In the genomic region with DNA sequence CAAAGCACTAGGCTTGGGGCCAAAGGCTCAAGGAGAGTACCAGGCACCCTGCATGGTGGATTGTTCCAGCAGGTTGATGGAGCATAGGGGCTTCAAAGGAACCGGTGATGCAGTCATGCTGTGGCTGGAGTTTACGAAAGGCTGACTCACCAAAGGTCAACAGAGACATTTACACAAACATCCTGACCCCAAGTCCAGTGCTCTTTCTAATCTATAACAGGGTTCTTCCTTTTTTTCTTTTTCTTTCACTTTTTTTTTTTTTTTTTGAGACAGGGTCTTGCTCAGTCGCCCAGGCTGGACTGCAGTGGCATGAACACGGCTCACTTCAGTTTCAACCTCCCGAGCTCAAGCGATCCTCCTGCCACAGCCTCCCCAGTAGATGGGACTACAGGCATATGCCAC, we compare ENCODE assay signal across 1 cellular context.
A peak's percentile ranks its signal among the peaks of the same experiment; 100 is the strongest.
TF ChIP-seq lines count a peak whose summit lies in the region.

No MANE protein-coding gene starts in this region.

TF ChIP-seq in HepG2, 621 proteins besides CTCF, POLR2A, EP300 and RAD21 (continued from another document and continues in another):
- TF ChIP-seq, protein P1, sequence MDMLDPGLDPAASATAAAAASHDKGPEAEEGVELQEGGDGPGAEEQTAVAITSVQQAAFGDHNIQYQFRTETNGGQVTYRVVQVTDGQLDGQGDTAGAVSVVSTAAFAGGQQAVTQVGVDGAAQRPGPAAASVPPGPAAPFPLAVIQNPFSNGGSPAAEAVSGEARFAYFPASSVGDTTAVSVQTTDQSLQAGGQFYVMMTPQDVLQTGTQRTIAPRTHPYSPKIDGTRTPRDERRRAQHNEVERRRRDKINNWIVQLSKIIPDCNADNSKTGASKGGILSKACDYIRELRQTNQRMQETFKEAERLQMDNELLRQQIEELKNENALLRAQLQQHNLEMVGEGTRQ (IDR thresholded peaks at IDR 0.05; ENCODE audit: low read depth, low read length): no peak
- TF ChIP-seq, protein P1 (CRISPR knock-in tag; IDR thresholded peaks at IDR 0.05; ENCODE audit: borderline replicate concordance): no peak
- no peak for TF ChIP-seq NFIB (CRISPR knock-in tag; IDR thresholded peaks at IDR 0.05; ENCODE audit: borderline replicate concordance)
- TF ChIP-seq ZIK1 (CRISPR knock-in tag; IDR thresholded peaks at IDR 0.05; ENCODE audit: borderline replicate concordance, low read depth): no peak
- TF ChIP-seq ZNF225 (CRISPR knock-in tag; IDR thresholded peaks at IDR 0.05): no peak
- TF ChIP-seq NR2F2 (IDR thresholded peaks at IDR 0.05; ENCODE audit: borderline replicate concordance, low read depth): peak; percentile 80
- no peak for TF ChIP-seq ZNF510 (CRISPR knock-in tag; IDR thresholded peaks at IDR 0.05; ENCODE audit: low read depth)
- no peak for TF ChIP-seq ZNF543 (CRISPR knock-in tag; IDR thresholded peaks at IDR 0.05)
- TF ChIP-seq ZBTB20 (CRISPR knock-in tag; IDR thresholded peaks at IDR 0.05; ENCODE audit: borderline replicate concordance, low read depth): peak; percentile 85
- TF ChIP-seq, protein P2, sequence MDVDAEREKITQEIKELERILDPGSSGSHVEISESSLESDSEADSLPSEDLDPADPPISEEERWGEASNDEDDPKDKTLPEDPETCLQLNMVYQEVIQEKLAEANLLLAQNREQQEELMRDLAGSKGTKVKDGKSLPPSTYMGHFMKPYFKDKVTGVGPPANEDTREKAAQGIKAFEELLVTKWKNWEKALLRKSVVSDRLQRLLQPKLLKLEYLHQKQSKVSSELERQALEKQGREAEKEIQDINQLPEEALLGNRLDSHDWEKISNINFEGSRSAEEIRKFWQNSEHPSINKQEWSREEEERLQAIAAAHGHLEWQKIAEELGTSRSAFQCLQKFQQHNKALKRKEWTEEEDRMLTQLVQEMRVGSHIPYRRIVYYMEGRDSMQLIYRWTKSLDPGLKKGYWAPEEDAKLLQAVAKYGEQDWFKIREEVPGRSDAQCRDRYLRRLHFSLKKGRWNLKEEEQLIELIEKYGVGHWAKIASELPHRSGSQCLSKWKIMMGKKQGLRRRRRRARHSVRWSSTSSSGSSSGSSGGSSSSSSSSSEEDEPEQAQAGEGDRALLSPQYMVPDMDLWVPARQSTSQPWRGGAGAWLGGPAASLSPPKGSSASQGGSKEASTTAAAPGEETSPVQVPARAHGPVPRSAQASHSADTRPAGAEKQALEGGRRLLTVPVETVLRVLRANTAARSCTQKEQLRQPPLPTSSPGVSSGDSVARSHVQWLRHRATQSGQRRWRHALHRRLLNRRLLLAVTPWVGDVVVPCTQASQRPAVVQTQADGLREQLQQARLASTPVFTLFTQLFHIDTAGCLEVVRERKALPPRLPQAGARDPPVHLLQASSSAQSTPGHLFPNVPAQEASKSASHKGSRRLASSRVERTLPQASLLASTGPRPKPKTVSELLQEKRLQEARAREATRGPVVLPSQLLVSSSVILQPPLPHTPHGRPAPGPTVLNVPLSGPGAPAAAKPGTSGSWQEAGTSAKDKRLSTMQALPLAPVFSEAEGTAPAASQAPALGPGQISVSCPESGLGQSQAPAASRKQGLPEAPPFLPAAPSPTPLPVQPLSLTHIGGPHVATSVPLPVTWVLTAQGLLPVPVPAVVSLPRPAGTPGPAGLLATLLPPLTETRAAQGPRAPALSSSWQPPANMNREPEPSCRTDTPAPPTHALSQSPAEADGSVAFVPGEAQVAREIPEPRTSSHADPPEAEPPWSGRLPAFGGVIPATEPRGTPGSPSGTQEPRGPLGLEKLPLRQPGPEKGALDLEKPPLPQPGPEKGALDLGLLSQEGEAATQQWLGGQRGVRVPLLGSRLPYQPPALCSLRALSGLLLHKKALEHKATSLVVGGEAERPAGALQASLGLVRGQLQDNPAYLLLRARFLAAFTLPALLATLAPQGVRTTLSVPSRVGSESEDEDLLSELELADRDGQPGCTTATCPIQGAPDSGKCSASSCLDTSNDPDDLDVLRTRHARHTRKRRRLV (CRISPR knock-in tag; IDR thresholded peaks at IDR 0.05): peak; percentile 48; the same call in 1 of the 2 replicates
- TF ChIP-seq ATM (IDR thresholded peaks at IDR 0.05; ENCODE audit: borderline replicate concordance): no peak
- TF ChIP-seq, protein P3, sequence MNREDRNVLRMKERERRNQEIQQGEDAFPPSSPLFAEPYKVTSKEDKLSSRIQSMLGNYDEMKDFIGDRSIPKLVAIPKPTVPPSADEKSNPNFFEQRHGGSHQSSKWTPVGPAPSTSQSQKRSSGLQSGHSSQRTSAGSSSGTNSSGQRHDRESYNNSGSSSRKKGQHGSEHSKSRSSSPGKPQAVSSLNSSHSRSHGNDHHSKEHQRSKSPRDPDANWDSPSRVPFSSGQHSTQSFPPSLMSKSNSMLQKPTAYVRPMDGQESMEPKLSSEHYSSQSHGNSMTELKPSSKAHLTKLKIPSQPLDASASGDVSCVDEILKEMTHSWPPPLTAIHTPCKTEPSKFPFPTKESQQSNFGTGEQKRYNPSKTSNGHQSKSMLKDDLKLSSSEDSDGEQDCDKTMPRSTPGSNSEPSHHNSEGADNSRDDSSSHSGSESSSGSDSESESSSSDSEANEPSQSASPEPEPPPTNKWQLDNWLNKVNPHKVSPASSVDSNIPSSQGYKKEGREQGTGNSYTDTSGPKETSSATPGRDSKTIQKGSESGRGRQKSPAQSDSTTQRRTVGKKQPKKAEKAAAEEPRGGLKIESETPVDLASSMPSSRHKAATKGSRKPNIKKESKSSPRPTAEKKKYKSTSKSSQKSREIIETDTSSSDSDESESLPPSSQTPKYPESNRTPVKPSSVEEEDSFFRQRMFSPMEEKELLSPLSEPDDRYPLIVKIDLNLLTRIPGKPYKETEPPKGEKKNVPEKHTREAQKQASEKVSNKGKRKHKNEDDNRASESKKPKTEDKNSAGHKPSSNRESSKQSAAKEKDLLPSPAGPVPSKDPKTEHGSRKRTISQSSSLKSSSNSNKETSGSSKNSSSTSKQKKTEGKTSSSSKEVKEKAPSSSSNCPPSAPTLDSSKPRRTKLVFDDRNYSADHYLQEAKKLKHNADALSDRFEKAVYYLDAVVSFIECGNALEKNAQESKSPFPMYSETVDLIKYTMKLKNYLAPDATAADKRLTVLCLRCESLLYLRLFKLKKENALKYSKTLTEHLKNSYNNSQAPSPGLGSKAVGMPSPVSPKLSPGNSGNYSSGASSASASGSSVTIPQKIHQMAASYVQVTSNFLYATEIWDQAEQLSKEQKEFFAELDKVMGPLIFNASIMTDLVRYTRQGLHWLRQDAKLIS (CRISPR knock-in tag; IDR thresholded peaks at IDR 0.05): no peak
- TF ChIP-seq, protein P4, sequence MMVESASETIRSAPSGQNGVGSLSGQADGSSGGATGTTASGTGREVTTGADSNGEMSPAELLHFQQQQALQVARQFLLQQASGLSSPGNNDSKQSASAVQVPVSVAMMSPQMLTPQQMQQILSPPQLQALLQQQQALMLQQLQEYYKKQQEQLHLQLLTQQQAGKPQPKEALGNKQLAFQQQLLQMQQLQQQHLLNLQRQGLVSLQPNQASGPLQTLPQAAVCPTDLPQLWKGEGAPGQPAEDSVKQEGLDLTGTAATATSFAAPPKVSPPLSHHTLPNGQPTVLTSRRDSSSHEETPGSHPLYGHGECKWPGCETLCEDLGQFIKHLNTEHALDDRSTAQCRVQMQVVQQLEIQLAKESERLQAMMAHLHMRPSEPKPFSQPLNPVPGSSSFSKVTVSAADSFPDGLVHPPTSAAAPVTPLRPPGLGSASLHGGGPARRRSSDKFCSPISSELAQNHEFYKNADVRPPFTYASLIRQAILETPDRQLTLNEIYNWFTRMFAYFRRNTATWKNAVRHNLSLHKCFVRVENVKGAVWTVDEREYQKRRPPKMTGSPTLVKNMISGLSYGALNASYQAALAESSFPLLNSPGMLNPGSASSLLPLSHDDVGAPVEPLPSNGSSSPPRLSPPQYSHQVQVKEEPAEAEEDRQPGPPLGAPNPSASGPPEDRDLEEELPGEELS (CRISPR knock-in tag; IDR thresholded peaks at IDR 0.05): peak; percentile 95
- TF ChIP-seq NFKB2 (CRISPR knock-in tag; IDR thresholded peaks at IDR 0.05; ENCODE audit: borderline replicate concordance): no peak
- no peak for TF ChIP-seq ZNF589 (CRISPR knock-in tag; conservative IDR thresholded peaks at IDR 0.05)
- TF ChIP-seq REL (CRISPR knock-in tag; conservative IDR thresholded peaks at IDR 0.05): no peak
- TF ChIP-seq HOXA7 (CRISPR knock-in tag; IDR thresholded peaks at IDR 0.05): no peak
- TF ChIP-seq ARNT2 (CRISPR knock-in tag; IDR thresholded peaks at IDR 0.05; ENCODE audit: low read depth): no peak
- peak; percentile 15; the same call in 1 of the 2 replicates for TF ChIP-seq ZKSCAN1 (IDR thresholded peaks at IDR 0.05; ENCODE audit: low read length)
- TF ChIP-seq SP4 (CRISPR knock-in tag; IDR thresholded peaks at IDR 0.05): no peak
- peak; percentile 79; the same call in 1 of the 2 replicates for TF ChIP-seq RXRA (CRISPR knock-in tag; IDR thresholded peaks at IDR 0.05)
- TF ChIP-seq, protein P5, sequence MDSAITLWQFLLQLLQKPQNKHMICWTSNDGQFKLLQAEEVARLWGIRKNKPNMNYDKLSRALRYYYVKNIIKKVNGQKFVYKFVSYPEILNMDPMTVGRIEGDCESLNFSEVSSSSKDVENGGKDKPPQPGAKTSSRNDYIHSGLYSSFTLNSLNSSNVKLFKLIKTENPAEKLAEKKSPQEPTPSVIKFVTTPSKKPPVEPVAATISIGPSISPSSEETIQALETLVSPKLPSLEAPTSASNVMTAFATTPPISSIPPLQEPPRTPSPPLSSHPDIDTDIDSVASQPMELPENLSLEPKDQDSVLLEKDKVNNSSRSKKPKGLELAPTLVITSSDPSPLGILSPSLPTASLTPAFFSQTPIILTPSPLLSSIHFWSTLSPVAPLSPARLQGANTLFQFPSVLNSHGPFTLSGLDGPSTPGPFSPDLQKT (CRISPR knock-in tag; IDR thresholded peaks at IDR 0.05; ENCODE audit: borderline replicate concordance): no peak
- TF ChIP-seq ZNF263 (CRISPR knock-in tag; IDR thresholded peaks at IDR 0.05): peak; percentile 68; the same call in 1 of the 2 replicates
- peak; percentile 94 for TF ChIP-seq ZBTB7B (CRISPR knock-in tag; IDR thresholded peaks at IDR 0.05)
- TF ChIP-seq NCOR1 (IDR thresholded peaks at IDR 0.05; ENCODE audit: borderline replicate concordance, low read length): peak; percentile 67; the same call in 1 of the 2 replicates
- no peak for TF ChIP-seq FOXM1 (CRISPR knock-in tag; IDR thresholded peaks at IDR 0.05)
- TF ChIP-seq NRL (CRISPR knock-in tag; IDR thresholded peaks at IDR 0.05; ENCODE audit: borderline replicate concordance): 0 out of 2 replicates have a peak, but pooled peaks have one; percentile 39
- TF ChIP-seq GTF3A (CRISPR knock-in tag; conservative IDR thresholded peaks at IDR 0.05): no peak
- TF ChIP-seq SRSF4 (IDR thresholded peaks at IDR 0.05; ENCODE audit: low read depth, low read length, poor library complexity, severe bottlenecking): no peak
- 0 out of 2 replicates have a peak, but pooled peaks have one; percentile 34 for TF ChIP-seq KLF6 (CRISPR knock-in tag; IDR thresholded peaks at IDR 0.05)
- TF ChIP-seq, protein P6, sequence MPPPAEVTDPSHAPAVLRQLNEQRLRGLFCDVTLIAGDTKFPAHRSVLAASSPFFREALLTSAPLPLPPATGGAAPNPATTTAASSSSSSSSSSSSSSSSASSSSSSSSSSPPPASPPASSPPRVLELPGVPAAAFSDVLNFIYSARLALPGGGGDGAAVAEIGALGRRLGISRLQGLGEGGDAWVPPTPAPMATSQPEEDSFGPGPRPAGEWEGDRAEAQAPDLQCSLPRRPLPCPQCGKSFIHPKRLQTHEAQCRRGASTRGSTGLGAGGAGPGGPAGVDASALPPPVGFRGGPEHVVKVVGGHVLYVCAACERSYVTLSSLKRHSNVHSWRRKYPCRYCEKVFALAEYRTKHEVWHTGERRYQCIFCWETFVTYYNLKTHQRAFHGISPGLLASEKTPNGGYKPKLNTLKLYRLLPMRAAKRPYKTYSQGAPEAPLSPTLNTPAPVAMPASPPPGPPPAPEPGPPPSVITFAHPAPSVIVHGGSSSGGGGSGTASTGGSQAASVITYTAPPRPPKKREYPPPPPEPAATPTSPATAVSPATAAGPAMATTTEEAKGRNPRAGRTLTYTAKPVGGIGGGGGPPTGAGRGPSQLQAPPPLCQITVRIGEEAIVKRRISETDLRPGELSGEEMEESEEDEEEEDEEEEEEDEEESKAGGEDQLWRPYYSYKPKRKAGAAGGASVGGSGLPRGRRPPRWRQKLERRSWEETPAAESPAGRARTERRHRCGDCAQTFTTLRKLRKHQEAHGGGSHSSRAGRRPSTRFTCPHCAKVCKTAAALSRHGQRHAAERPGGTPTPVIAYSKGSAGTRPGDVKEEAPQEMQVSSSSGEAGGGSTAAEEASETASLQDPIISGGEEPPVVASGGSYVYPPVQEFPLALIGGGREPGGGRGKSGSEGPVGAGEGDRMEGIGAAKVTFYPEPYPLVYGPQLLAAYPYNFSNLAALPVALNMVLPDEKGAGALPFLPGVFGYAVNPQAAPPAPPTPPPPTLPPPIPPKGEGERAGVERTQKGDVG (CRISPR knock-in tag; IDR thresholded peaks at IDR 0.05; ENCODE audit: borderline replicate concordance): no peak
- TF ChIP-seq, protein P7, sequence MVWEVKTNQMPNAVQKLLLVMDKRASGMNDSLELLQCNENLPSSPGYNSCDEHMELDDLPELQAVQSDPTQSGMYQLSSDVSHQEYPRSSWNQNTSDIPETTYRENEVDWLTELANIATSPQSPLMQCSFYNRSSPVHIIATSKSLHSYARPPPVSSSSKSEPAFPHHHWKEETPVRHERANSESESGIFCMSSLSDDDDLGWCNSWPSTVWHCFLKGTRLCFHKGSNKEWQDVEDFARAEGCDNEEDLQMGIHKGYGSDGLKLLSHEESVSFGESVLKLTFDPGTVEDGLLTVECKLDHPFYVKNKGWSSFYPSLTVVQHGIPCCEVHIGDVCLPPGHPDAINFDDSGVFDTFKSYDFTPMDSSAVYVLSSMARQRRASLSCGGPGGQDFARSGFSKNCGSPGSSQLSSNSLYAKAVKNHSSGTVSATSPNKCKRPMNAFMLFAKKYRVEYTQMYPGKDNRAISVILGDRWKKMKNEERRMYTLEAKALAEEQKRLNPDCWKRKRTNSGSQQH (CRISPR knock-in tag; IDR thresholded peaks at IDR 0.05; ENCODE audit: low read depth): no peak
- TF ChIP-seq, protein P8, sequence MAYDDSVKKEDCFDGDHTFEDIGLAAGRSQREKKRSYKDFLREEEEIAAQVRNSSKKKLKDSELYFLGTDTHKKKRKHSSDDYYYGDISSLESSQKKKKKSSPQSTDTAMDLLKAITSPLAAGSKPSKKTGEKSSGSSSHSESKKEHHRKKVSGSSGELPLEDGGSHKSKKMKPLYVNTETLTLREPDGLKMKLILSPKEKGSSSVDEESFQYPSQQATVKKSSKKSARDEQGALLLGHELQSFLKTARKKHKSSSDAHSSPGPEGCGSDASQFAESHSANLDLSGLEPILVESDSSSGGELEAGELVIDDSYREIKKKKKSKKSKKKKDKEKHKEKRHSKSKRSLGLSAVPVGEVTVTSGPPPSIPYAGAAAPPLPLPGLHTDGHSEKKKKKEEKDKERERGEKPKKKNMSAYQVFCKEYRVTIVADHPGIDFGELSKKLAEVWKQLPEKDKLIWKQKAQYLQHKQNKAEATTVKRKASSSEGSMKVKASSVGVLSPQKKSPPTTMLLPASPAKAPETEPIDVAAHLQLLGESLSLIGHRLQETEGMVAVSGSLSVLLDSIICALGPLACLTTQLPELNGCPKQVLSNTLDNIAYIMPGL (CRISPR knock-in tag; IDR thresholded peaks at IDR 0.05; ENCODE audit: borderline replicate concordance in 1 of 2, low read depth in 1 of 2): peak; percentile 27 to 37; a peak in 1 of 4 replicates
